13 cellular contexts compared by ENCODE assay signal in the genomic region with DNA sequence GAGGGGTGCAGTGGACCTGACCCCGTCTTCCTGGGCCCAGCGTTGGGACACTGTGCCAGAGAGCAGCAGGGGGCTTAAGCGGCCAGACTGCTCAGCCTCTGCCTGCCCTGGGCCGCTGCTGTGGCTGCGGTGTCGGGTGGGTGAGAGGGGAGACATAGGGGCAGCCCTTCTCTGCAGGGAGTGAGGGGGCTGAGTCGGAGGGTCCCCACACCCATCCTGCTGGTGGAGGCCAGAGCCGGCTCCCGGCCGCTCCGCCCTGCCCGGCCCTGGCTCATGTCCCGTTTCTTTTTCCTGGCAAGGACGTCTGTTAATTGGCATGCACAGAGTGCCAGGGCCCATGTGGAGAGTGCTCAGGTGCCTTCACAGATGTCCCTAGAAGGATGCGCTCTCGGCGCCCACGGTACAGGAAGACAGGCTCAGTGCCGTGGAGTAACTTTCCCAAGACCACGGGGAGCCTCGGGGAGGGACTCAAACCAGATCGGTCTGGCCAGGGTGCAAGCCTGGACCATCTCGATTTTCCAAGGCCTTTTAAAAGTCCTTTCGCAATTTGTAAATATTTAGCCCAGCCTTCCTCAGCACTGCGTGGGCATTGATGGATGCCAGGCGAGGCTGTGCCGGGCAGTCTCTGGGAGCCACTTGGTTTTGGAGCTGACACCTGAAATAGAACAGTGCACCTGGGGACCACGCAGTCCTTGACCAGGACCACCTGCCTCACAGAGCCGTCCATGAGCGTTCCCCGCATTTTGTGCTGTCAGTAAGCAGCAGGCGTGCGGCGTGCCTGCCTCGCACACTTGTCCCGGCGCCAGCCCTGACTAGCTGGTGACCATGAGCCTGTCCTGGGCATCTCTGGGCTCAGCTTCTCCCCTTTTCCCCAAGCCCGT.
DNase-seq lines count a peak whose midpoint lies in the region; ATAC-seq, FAIRE-seq and TF ChIP-seq lines count a peak whose summit lies in the region.
"Had no signal": no experiment of that assay in that cellular context is flagged by ENCODE, and none has a peak within 500 bp of the region (broad histone marks: within the 10 kb centered on the region; RNA-seq: fewer than 3 reads in every experiment).

No MANE protein-coding gene starts in this region.

- intact Hi-C loops in heart left ventricle (cut with DNase I), result loop anchor here in 1 of 10 donors (10.0 kb wide), 1 partner anchor 52 kb away; no protein-coding TSS in a partner anchor

- no peak for TF ChIP-seq POLR2A in heart left ventricle (IDR thresholded peaks at IDR 0.05)
- TF ChIP-seq POLR2A in Peyer's patch (IDR thresholded peaks at IDR 0.05), result no peak

- H3K27me3 ChIP-seq in RWPE2 (ENCODE audit: insufficient read depth, poor library complexity, severe bottlenecking), result no peaks in the 10 kb centered on the region
- no peaks in the 10 kb centered on the region for H3K27me3 ChIP-seq in heart left ventricle
- H3K27me3 ChIP-seq in rectal smooth muscle tissue (ENCODE audit: control insufficient read depth, insufficient read depth, low read length), result no peaks in the 10 kb centered on the region
- no peaks in the 10 kb centered on the region for H3K27me3 ChIP-seq in Peyer's patch

- H3K9ac ChIP-seq in rectal smooth muscle tissue (ENCODE audit: low read length), result no peak overlapping the region

- peak overlapping the region; percentile 8 for H3K27ac ChIP-seq in RWPE2 (ENCODE audit: poor library complexity, severe bottlenecking)
- H3K27ac ChIP-seq in heart left ventricle, result peak overlapping the region in 11 of 12 donors; percentile 4 to 87 (median 48)
- H3K27ac ChIP-seq in rectal smooth muscle tissue (ENCODE audit: low read depth, low read length), result peak overlapping the region; percentile 86
- H3K27ac ChIP-seq in Peyer's patch, result peak overlapping the region in 2 of 4 donors; percentile 44 to 65

- peak; percentile 37 for DNase-seq in AG20443 (ENCODE audit: low spot score)
- no peak for DNase-seq in RWPE2 (ENCODE audit: low spot score)
- peak in 2 of 5 donors; percentile 70 to 71 for DNase-seq in heart left ventricle
- DNase-seq in GM19239 (ENCODE audit: insufficient read length, low spot score), result no peak
- DNase-seq in activated CD8-positive, alpha-beta memory T cell treated with anti-CD3 and anti-CD28 coated beads, Interleukin-2, amount 50 U/mL, for 48 hours, result no peak
- no peak for DNase-seq in Peyer's patch
- DNase-seq: AML-193; amniotic stem cell; mesendoderm; NCI-H2107; stimulated activated CD4-positive, alpha-beta T cell treated with anti-CD3 and anti-CD28 coated beads, Interleukin-1b, Interleukin-23, amount 100 ng/mL, for 48 hours had no signal

- whole genome bisulfite sequencing in heart left ventricle, 4 donors, result 41 to 48% (median 47%) methylated on average over 37 to 38 of the region's 38 CpGs

- peaks cover 13% of the 10 kb centered on the region for H3K4me1 ChIP-seq in RWPE2 (ENCODE audit: insufficient read depth, poor library complexity, severe bottlenecking)
- peaks cover 27 to 100% (median 95%) of the 10 kb centered on the region in 12 donors for H3K4me1 ChIP-seq in heart left ventricle
- H3K4me1 ChIP-seq in rectal smooth muscle tissue (ENCODE audit: control insufficient read depth, insufficient read depth, low read length), result peaks cover 28% of the 10 kb centered on the region
- peaks cover 0 to 98% (median 28%) of the 10 kb centered on the region in 4 donors for H3K4me1 ChIP-seq in Peyer's patch

- H3K36me3 ChIP-seq in RWPE2 (ENCODE audit: low read depth) (no peaks in the 10 kb centered on the region; the same call in 1 of the 2 replicates), heart left ventricle (no peaks in the 10 kb centered on the region), rectal smooth muscle tissue (ENCODE audit: control insufficient read depth, insufficient read depth, low read length) (no peaks in the 10 kb centered on the region), Peyer's patch (no peaks in the 10 kb centered on the region)

- TF ChIP-seq CTCF in RWPE2 (IDR thresholded peaks at IDR 0.05; ENCODE audit: poor library complexity, severe bottlenecking) (no peak), heart left ventricle (IDR thresholded peaks at IDR 0.05) (no peak), Peyer's patch (IDR thresholded peaks at IDR 0.05) (no peak)

- H3K4me3 ChIP-seq in RWPE2 (ENCODE audit: severe bottlenecking) (no peak overlapping the region), heart left ventricle (no peak overlapping the region), rectal smooth muscle tissue (ENCODE audit: low read length) (no peak overlapping the region), Peyer's patch (no peak overlapping the region)

- no peak for FAIRE-seq in GM19239 (lab: Jason Lieb, UNC)

- ATAC-seq in RWPE2 (ENCODE audit: low read depth), result peak; percentile 32; the same call in 2 of the 3 replicates
- ATAC-seq in heart left ventricle, result peak; percentile 49 to 75 (median 58)
- ATAC-seq in GM21825 (IDR thresholded peaks at IDR 0.05; ENCODE audit: unreplicated experiment), result no peak

- H3K9me3 ChIP-seq in RWPE2 (ENCODE audit: severe bottlenecking), result no peaks in the 10 kb centered on the region
- no peaks in the 10 kb centered on the region for H3K9me3 ChIP-seq in heart left ventricle
- H3K9me3 ChIP-seq in Peyer's patch, result no peaks in the 10 kb centered on the region
